Comparison of ENCODE assay signal across 10 cellular contexts in the genomic region with DNA sequence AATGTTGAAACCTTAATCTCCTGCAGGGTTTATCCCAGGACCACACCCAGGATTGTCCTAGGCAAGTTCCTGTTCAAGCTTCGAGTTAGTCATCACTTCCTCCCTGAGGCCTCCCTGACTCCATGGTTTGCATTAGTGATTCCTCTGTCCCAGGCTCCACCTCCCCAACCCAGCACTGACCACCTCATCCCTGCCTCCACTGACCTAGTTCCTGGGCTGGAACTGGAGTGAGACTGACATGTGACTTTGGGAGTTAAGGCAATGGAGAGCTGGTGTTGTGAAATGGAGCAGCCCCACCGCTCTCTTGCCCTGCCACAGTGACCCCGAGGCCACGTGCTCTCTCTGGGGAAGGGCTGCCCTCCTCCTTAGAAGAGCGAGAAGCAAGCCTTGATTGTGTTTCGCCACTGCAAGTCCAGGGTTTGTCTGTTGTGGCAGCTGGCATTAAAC. TPM values are rescaled to one million over a fixed set of nuclear protein-coding genes. Genes with fewer than 3 reads are reported as not detected.
DNase-seq lines count a peak whose midpoint lies in the region; ATAC-seq, FAIRE-seq and TF ChIP-seq lines count a peak whose summit lies in the region.
"Had no signal": no experiment of that assay in that cellular context is flagged by ENCODE, and none has a peak within 500 bp of the region (broad histone marks: within the 10 kb centered on the region; RNA-seq: fewer than 3 reads in every experiment).

No MANE protein-coding gene starts in this region.

- H3K36me3 ChIP-seq in MM.1S (replicated peaks; ENCODE audit: insufficient read depth, low read length), result no peaks in the 10 kb centered on the region

- no peak overlapping the region for H3K4me3 ChIP-seq in fibroblast of villous mesenchyme (ENCODE audit: low read depth, low read length)
- H3K4me3 ChIP-seq in MM.1S (ENCODE audit: low read length), result no peak overlapping the region

- no peaks in the 10 kb centered on the region for H3K27me3 ChIP-seq in MM.1S (replicated peaks; ENCODE audit: insufficient read depth, low read length)

- no peaks in the 10 kb centered on the region for H3K9me3 Mint-ChIP-seq in glutamatergic neuron (ENCODE audit: unreplicated experiment)
- H3K9me3 Mint-ChIP-seq: activated naive CD4-positive, alpha-beta T cell treated with anti-CD3 and anti-CD28 coated beads, Interleukin-2, amount 10 ng/mL, durations not matched to agents 7 days and 5 days had no signal

- no peak overlapping the region for H3K4me2 ChIP-seq in MM.1S (ENCODE audit: low read depth, low read length)

- intact Hi-C loops in posterior vena cava (cut with DNase I), result loop anchor here (5.0 to 10.0 kb wide), 2 partner anchors 112 to 114 kb away; no protein-coding TSS in a partner anchor

- H3K9me2 ChIP-seq in MM.1S (replicated peaks; ENCODE audit: insufficient read depth, low read length), result no peaks in the 10 kb centered on the region

- H2AFZ ChIP-seq in MM.1S (ENCODE audit: low read length), result no peak overlapping the region

- no peak for ATAC-seq in GM19452 (IDR thresholded peaks at IDR 0.05; ENCODE audit: unreplicated experiment)

- no peaks in the 10 kb centered on the region for H4K20me1 ChIP-seq in MM.1S (ENCODE audit: insufficient read depth, low read length)

- H3K4me3 Mint-ChIP-seq in glutamatergic neuron (ENCODE audit: unreplicated experiment), result no peak overlapping the region
- H3K4me3 Mint-ChIP-seq: activated naive CD4-positive, alpha-beta T cell treated with anti-CD3 and anti-CD28 coated beads, Interleukin-2, amount 10 ng/mL, durations not matched to agents 7 days and 5 days had no signal

- H3K27ac Mint-ChIP-seq in glutamatergic neuron (ENCODE audit: unreplicated experiment), result no peak overlapping the region
- H3K27ac Mint-ChIP-seq: activated naive CD4-positive, alpha-beta T cell treated with anti-CD3 and anti-CD28 coated beads, Interleukin-2, amount 10 ng/mL, durations not matched to agents 7 days and 5 days had no signal

- DNase-seq in EH (ENCODE audit: low read depth), result peak; percentile 64
- DNase-seq in RCC 7860 (ENCODE audit: low spot score), result peak; percentile 64
- DNase-seq in fibroblast of villous mesenchyme (ENCODE audit: low read depth), result peak; percentile 91
- DNase-seq in posterior vena cava (ENCODE audit: low spot score), result peak; percentile 91
- DNase-seq in glutamatergic neuron, result no peak
- no peak for DNase-seq in MM.1S
- DNase-seq in NCI-H446 treated with DMSO at 0.1 percent for 48 hours (lab: John Stamatoyannopoulos, UW), result no peak
- DNase-seq: activated naive CD4-positive, alpha-beta T cell treated with anti-CD3 and anti-CD28 coated beads, Interleukin-2, amount 10 ng/mL, durations not matched to agents 7 days and 5 days; SHP77 had no signal

- no peaks in the 10 kb centered on the region for H3K4me1 ChIP-seq in MM.1S (ENCODE audit: low read length)

- peaks cover 2% of the 10 kb centered on the region for H3K27me3 Mint-ChIP-seq in glutamatergic neuron (ENCODE audit: unreplicated experiment)

- no peak for TF ChIP-seq CTCF in fibroblast of villous mesenchyme (IDR thresholded peaks at IDR 0.05; ENCODE audit: insufficient read depth, low read depth, low read length)
- no peak for TF ChIP-seq CTCF in glutamatergic neuron (IDR thresholded peaks at IDR 0.05; ENCODE audit: partially characterized antibody, unreplicated experiment)
- TF ChIP-seq CTCF in MM.1S (IDR thresholded peaks at IDR 0.05; ENCODE audit: low read length), result no peak

- peaks cover 4% of the 10 kb centered on the region for H3K4me1 Mint-ChIP-seq in glutamatergic neuron (ENCODE audit: low read depth, unreplicated experiment)
- H3K4me1 Mint-ChIP-seq: activated naive CD4-positive, alpha-beta T cell treated with anti-CD3 and anti-CD28 coated beads, Interleukin-2, amount 10 ng/mL, durations not matched to agents 7 days and 5 days had no signal

- H3K79me2 ChIP-seq in MM.1S (ENCODE audit: low read length), result no peaks in the 10 kb centered on the region

- no peak overlapping the region for H3K27ac ChIP-seq in MM.1S (ENCODE audit: low read length)

- H3K9me3 ChIP-seq in MM.1S (replicated peaks; ENCODE audit: insufficient read depth, low read length), result no peaks in the 10 kb centered on the region

- peaks cover 4% of the 10 kb centered on the region for H3K36me3 Mint-ChIP-seq in glutamatergic neuron (ENCODE audit: unreplicated experiment)
- H3K36me3 Mint-ChIP-seq: activated naive CD4-positive, alpha-beta T cell treated with anti-CD3 and anti-CD28 coated beads, Interleukin-2, amount 10 ng/mL, durations not matched to agents 7 days and 5 days had no signal

- no peaks in the 10 kb centered on the region for H3F3A ChIP-seq in MM.1S (ENCODE audit: insufficient read depth, low read length)

- no peak overlapping the region for H3K9ac ChIP-seq in MM.1S (ENCODE audit: low read length)

- FAIRE-seq in RCC 7860 (lab: Jason Lieb, UNC), result peak; percentile 67

RNA-seq across cellular contexts. Expression of a gene that starts 15.8 kb away (rescaled TPM):
- total RNA-seq in fibroblast of villous mesenchyme (not detected in 2 replicates), posterior vena cava (1 to 10 TPM; 4.5 to 6.3 TPM), glutamatergic neuron (ENCODE audit: unreplicated experiment) (4.3 TPM)

Comparison
In these comparisons a context has a peak if more than half of its experiments do, and no peak if none do; other contexts are left out.
1. DNase-seq: peak in EH (single experiment), RCC 7860 (single experiment), fibroblast of villous mesenchyme (single experiment) and posterior vena cava (single experiment); none in glutamatergic neuron (single experiment), MM.1S (single experiment) and NCI-H446 treated with DMSO at 0.1 percent for 48 hours (single experiment).